In the genomic region with DNA sequence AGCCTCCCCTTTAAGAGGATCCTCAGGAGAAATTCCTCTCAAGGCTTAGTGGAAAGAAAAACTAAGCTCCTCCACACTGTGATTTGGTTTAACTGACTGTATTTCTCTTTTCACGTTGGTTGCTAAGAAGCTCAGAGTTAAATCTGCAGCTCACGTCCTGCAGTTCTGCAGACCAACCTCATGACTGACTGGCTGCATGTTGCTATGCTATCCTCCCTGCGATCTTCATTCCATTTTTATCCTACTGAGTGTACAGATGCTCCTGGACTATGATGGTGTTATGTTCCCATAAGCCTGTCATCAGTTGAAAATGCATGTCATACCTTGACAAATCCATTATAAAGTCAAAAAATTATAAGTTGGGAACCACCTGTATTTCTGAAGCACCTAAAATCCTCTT, we compare ENCODE assay signal across 26 cellular contexts. TPM values are rescaled to one million over a fixed set of nuclear protein-coding genes. Genes with fewer than 3 reads are reported as not detected.
"Had no signal": no experiment of that assay in that cellular context is flagged by ENCODE, and none has a peak within 500 bp of the region (broad histone marks: within the 10 kb centered on the region; RNA-seq: fewer than 3 reads in every experiment).

No MANE protein-coding gene starts in this region.

- H3K27me3 ChIP-seq: colonic mucosa, esophagus muscularis mucosa, esophagus squamous epithelium, gastroesophageal sphincter, heart left ventricle, heart right ventricle had no signal

- H3K9me3 ChIP-seq: colonic mucosa, esophagus muscularis mucosa, esophagus squamous epithelium, gastrocnemius medialis had no signal

- ATAC-seq: effector memory CD8-positive, alpha-beta T cell; esophagus mucosa; foreskin keratinocyte; gastrocnemius medialis; gastroesophageal sphincter; heart left ventricle; heart right ventricle had no signal

- DNase-seq: colonic mucosa; cortex of kidney; dermis blood vessel endothelial cell; dorsolateral prefrontal cortex; effector CD4-positive, alpha-beta T cell; effector CD8-positive, alpha-beta T cell; effector memory CD4-positive, alpha-beta T cell; effector memory CD8-positive, alpha-beta T cell; endodermal cell; erythroblast; esophagus squamous epithelium; foreskin fibroblast; foreskin keratinocyte; foreskin melanocyte; gastrocnemius medialis; glutamatergic neuron; head of caudate nucleus; heart left ventricle; heart right ventricle had no signal

- H3K4me3 ChIP-seq: colonic mucosa, coronary artery, dorsolateral prefrontal cortex, esophagus muscularis mucosa, esophagus squamous epithelium, gastrocnemius medialis, gastroesophageal sphincter, heart left ventricle, heart right ventricle had no signal

- H3K4me1 ChIP-seq: colonic mucosa, esophagus muscularis mucosa, esophagus squamous epithelium, foreskin keratinocyte, gastrocnemius medialis, gastroesophageal sphincter had no signal

- H3K36me3 ChIP-seq: colonic mucosa, esophagus muscularis mucosa, esophagus squamous epithelium, gastrocnemius medialis, gastroesophageal sphincter, heart left ventricle, heart right ventricle had no signal

- H3K27ac ChIP-seq: colonic mucosa, coronary artery, dorsolateral prefrontal cortex, epithelial cell of prostate, esophagus muscularis mucosa, esophagus squamous epithelium, foreskin keratinocyte, gastrocnemius medialis, gastroesophageal sphincter, heart left ventricle, heart right ventricle had no signal

RNA-seq across cellular contexts. Expression of a gene that starts 34.6 kb away (rescaled TPM):
- polyA plus RNA-seq: endothelial cell of umbilical vein, fibroblast of lung, foreskin keratinocyte had no signal
